Comparison of ENCODE assay signal across 8 cellular contexts in genomic region chr2:113136828-113137775, GRCh38. TPM values are rescaled to one million over a fixed set of nuclear protein-coding genes. Genes with fewer than 3 reads are reported as not detected.
DNase-seq lines count a peak whose midpoint lies in the region; ATAC-seq and TF ChIP-seq lines count a peak whose summit lies in the region.

No MANE protein-coding gene starts in this region.

- no peak overlapping the region for H3K27ac ChIP-seq in dorsolateral prefrontal cortex

- ATAC-seq in HG02870 (IDR thresholded peaks at IDR 0.05; ENCODE audit: unreplicated experiment), result no peak

- H3K27me3 ChIP-seq in dorsolateral prefrontal cortex, result no peaks in the 10 kb centered on the region

- peak; percentile 44 to 76 (median 64) for TF ChIP-seq CTCF in dorsolateral prefrontal cortex (IDR thresholded peaks at IDR 0.05 in 54 of 56, conservative IDR thresholded peaks at IDR 0.05 in 2 of 56; ENCODE audit: low read depth in 1 of 56, partially characterized antibody in 56 of 56)

- peak; percentile 33 for DNase-seq in NCI-H1092 treated with DMSO at 0.1 percent for 48 hours (lab: John Stamatoyannopoulos, UW)
- no peak for DNase-seq in NCI-H1092 (lab: John Stamatoyannopoulos, UW)
- peak; percentile 51 for DNase-seq in HuH-7 (ENCODE audit: low spot score)
- peak; percentile 57 for DNase-seq in SW480 (ENCODE audit: low spot score)
- DNase-seq in dorsolateral prefrontal cortex, result no peak
- DNase-seq in midbrain (lab: John Stamatoyannopoulos, UW), result peak; percentile 9
- no peak for DNase-seq in activated effector memory CD4-positive, alpha-beta T cell treated with anti-CD3 and anti-CD28 coated beads, Interleukin-2, amount 50 U/mL, for 16 hours

- H3K4me3 ChIP-seq in dorsolateral prefrontal cortex, result no peak overlapping the region

- intact Hi-C loops in dorsolateral prefrontal cortex (cut with DNase I), result loop anchor here (5.0 kb wide), 4 partner anchors 60 to 255 kb away; no protein-coding TSS in a partner anchor

RNA-seq across cellular contexts. Expression of gene IL1RN, which starts 9.7 kb away (rescaled TPM):
- 1 to 10 TPM in 14 of 120 experiments, under 1 TPM in 34, not detected in 72; 0.23 to 4.3 (median 0.61) TPM for total RNA-seq in dorsolateral prefrontal cortex

RNA-seq across cellular contexts. Expression of gene PSD4, which starts 36.7 kb away (rescaled TPM):
- 10 to 100 TPM in 53 of 120 experiments, 1 to 10 TPM in 67; 3.3 to 18.7 (median 9.3) TPM for total RNA-seq in dorsolateral prefrontal cortex

Comparison
In these comparisons a context has a peak if more than half of its experiments do, and no peak if none do; other contexts are left out.
1. DNase-seq: peak in NCI-H1092 treated with DMSO at 0.1 percent for 48 hours (single experiment), HuH-7 (single experiment), SW480 (single experiment) and midbrain (single experiment); none in NCI-H1092 (single experiment), dorsolateral prefrontal cortex (0 of 10) and activated effector memory CD4-positive, alpha-beta T cell treated with anti-CD3 and anti-CD28 coated beads, Interleukin-2, amount 50 U/mL, for 16 hours (single experiment).